Comparison of ENCODE assay signal across 23 cellular contexts in the genomic region with DNA sequence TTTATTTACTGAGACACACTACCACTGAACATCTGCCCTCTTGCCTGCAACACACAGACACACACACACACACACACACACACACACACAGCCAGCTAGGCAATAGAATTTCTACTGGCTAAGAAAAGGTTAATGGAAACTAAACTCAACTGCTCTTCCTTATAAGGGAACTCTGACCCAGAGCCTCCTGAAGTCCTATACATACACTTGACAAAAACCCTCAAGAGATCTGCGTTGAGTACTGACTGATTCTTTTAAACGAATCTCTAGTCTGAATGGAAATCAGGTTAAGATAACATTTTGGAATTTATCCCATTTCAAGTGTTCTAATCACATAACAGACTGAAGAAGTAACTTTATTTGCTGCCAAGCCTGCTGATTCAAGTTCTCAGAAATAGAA. TPM values are rescaled to one million over a fixed set of nuclear protein-coding genes. Genes with fewer than 3 reads are reported as not detected.
"Had no signal": no experiment of that assay in that cellular context is flagged by ENCODE, and none has a peak within 500 bp of the region (broad histone marks: within the 10 kb centered on the region; RNA-seq: fewer than 3 reads in every experiment).

No MANE protein-coding gene starts in this region.

- H3K27me3 ChIP-seq: esophagus muscularis mucosa, neutrophil, right lobe of liver, suprapubic skin, thyroid gland, vagina had no signal

- H3K4me1 Mint-ChIP-seq: immature natural killer cell; naive thymus-derived CD8-positive, alpha-beta T cell; stimulated activated effector memory CD8-positive, alpha-beta T cell treated with anti-CD3 and anti-CD28 coated beads, Interleukin-12 subunit alpha, Interleukin-12 subunit beta, amount 100 ng/mL, for 72 hours had no signal

- DNase-seq: effector memory CD8-positive, alpha-beta T cell; foreskin fibroblast; immature natural killer cell; kidney; left cardiac atrium; left ventricle myocardium superior; mammary epithelial cell; mucosa of descending colon; naive thymus-derived CD8-positive, alpha-beta T cell; psoas muscle; retina; right lobe of liver; stimulated activated CD4-positive, alpha-beta T cell treated with anti-CD3 and anti-CD28 coated beads, Interleukin-4, amount 100 ng/mL, for 1 hour; stimulated activated CD8-positive, alpha-beta memory T cell treated with anti-CD3 and anti-CD28 coated beads, Interleukin-4, amount 100 ng/mL, for 48 hours; stimulated activated naive CD8-positive, alpha-beta T cell treated with anti-CD3 and anti-CD28 coated beads, Interleukin-15, Interleukin-2, amounts not matched to agents 100 U/mL and 50 U/mL, for 24 hours; thyroid gland had no signal

- H3K27ac Mint-ChIP-seq: effector memory CD8-positive, alpha-beta T cell; immature natural killer cell; naive thymus-derived CD8-positive, alpha-beta T cell; stimulated activated effector memory CD8-positive, alpha-beta T cell treated with anti-CD3 and anti-CD28 coated beads, Interleukin-12 subunit alpha, Interleukin-12 subunit beta, amount 100 ng/mL, for 72 hours; type B pancreatic cell had no signal

- ATAC-seq: effector memory CD8-positive, alpha-beta T cell; left ventricle myocardium superior; mucosa of descending colon; naive thymus-derived CD8-positive, alpha-beta T cell; psoas muscle; right lobe of liver; stimulated activated effector memory CD8-positive, alpha-beta T cell treated with anti-CD3 and anti-CD28 coated beads, Interleukin-12 subunit alpha, Interleukin-12 subunit beta, amount 100 ng/mL, for 72 hours; stimulated activated naive CD8-positive, alpha-beta T cell treated with anti-CD3 and anti-CD28 coated beads, Interleukin-15, Interleukin-2, amounts not matched to agents 100 U/mL and 50 U/mL, for 24 hours had no signal

- H3K4me3 Mint-ChIP-seq: effector memory CD8-positive, alpha-beta T cell; immature natural killer cell; naive thymus-derived CD8-positive, alpha-beta T cell; stimulated activated effector memory CD8-positive, alpha-beta T cell treated with anti-CD3 and anti-CD28 coated beads, Interleukin-12 subunit alpha, Interleukin-12 subunit beta, amount 100 ng/mL, for 72 hours; type B pancreatic cell had no signal

- H3K9me3 Mint-ChIP-seq: effector memory CD8-positive, alpha-beta T cell had no signal

- H3K36me3 ChIP-seq: esophagus muscularis mucosa, neutrophil, right lobe of liver, suprapubic skin, thyroid gland, vagina had no signal

- H3K9me3 ChIP-seq: mucosa of descending colon, neutrophil, psoas muscle, suprapubic skin, thyroid gland, vagina had no signal

- H3K27me3 Mint-ChIP-seq: effector memory CD8-positive, alpha-beta T cell; type B pancreatic cell had no signal

- H3K4me3 ChIP-seq: esophagus muscularis mucosa, mucosa of descending colon, psoas muscle, right lobe of liver, suprapubic skin, thyroid gland, vagina had no signal

- H3K4me1 ChIP-seq: esophagus muscularis mucosa, psoas muscle, right lobe of liver, suprapubic skin, thyroid gland, vagina had no signal

- H3K36me3 Mint-ChIP-seq: immature natural killer cell; naive thymus-derived CD8-positive, alpha-beta T cell; stimulated activated effector memory CD8-positive, alpha-beta T cell treated with anti-CD3 and anti-CD28 coated beads, Interleukin-12 subunit alpha, Interleukin-12 subunit beta, amount 100 ng/mL, for 72 hours; type B pancreatic cell had no signal

- H3K27ac ChIP-seq: epithelial cell of prostate, esophagus muscularis mucosa, neutrophil, psoas muscle, right lobe of liver, suprapubic skin, thyroid gland, vagina had no signal

RNA-seq across cellular contexts. Expression of a gene that starts 25.9 kb away (rescaled TPM):
- total RNA-seq: naive thymus-derived CD8-positive, alpha-beta T cell had no signal
